In genomic region chr11:70578831-70579230, GRCh38 we compare ENCODE assay signal across 2 cellular contexts.
TF ChIP-seq lines count a peak whose summit lies in the region.

No MANE protein-coding gene starts in this region.

TF ChIP-seq in SK-N-SH, 30 proteins besides CTCF, POLR2A, EP300 and RAD21 (continued from another document):
- TF ChIP-seq ZBTB33 (IDR thresholded peaks at IDR 0.05; ENCODE audit: borderline replicate concordance, low read depth): no peak
- TF ChIP-seq RFX5 (IDR thresholded peaks at IDR 0.05; ENCODE audit: low read length): no peak
- no peak for TF ChIP-seq REST (IDR thresholded peaks at IDR 0.05; ENCODE audit: low read depth, low read length)
- no peak for TF ChIP-seq SMC3 (IDR thresholded peaks at IDR 0.05; ENCODE audit: low read depth, low read length)
- no peak for TF ChIP-seq JUND (IDR thresholded peaks at IDR 0.05)
- no peak for TF ChIP-seq MAX (IDR thresholded peaks at IDR 0.05; ENCODE audit: low read depth)

TF ChIP-seq in SK-N-SH treated with all-trans-retinoic acid at 6 μM for 48 hours, 23 proteins besides CTCF, POLR2A, EP300 and RAD21 (continued from another document):
- no peak for TF ChIP-seq TSHZ2 (CRISPR knock-in tag; IDR thresholded peaks at IDR 0.05)
- TF ChIP-seq ZFP30 (CRISPR knock-in tag; IDR thresholded peaks at IDR 0.05): no peak
- no peak for TF ChIP-seq TOX (CRISPR knock-in tag; IDR thresholded peaks at IDR 0.05; ENCODE audit: borderline replicate concordance)
- no peak for TF ChIP-seq CSRNP3 (CRISPR knock-in tag; IDR thresholded peaks at IDR 0.05)
- no peak for TF ChIP-seq ZFP3 (CRISPR knock-in tag; IDR thresholded peaks at IDR 0.05)
- TF ChIP-seq CREB5 (CRISPR knock-in tag; IDR thresholded peaks at IDR 0.05; ENCODE audit: low read depth): no peak
